ENCODE assay signal across 8 cellular contexts in the genomic region with DNA sequence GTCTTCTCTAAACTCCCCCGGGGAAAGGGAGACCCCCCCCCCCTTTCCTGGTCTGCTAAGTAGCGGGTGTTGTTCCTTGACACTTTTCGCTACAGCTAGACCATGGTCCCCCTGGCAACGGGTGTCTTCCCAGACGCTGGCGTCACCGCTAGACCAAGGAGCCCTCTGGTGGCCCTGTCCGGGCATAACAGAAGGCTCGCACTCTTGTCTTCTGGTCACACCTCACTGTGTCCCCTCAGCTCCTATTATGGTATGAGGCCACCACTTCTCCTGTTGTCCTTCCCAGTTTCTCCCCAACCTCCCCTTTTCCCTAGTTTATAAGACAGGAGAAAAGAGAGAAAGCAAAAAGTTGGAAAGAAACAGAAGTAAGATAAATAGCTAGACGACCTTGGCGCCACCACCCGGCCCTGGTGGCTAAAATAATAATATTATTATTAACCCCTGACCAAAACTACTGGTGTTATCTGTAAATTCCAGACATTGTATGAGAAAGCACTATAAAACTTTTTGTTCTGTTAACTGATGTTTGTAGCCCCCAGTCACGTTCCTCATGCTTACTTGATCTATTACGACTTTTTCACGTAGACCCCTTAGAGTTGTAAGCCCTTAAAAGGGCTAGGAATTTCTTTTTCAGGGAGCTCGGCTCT. TPM values are rescaled to one million over a fixed set of nuclear protein-coding genes. Genes with fewer than 3 reads are reported as not detected.
DNase-seq lines count a peak whose midpoint lies in the region; TF ChIP-seq lines count a peak whose summit lies in the region.
"Not testable (repeated sequence)": the region's sequence is repeated elsewhere in the genome, so short reads cannot be mapped to it uniquely, and the experiment has no call there.

No MANE protein-coding gene starts in this region.

- peak overlapping the region; percentile 77 for H3K27ac Mint-ChIP-seq in Calu3 (ENCODE audit: unreplicated experiment)
- not testable (repeated sequence) for H3K27ac Mint-ChIP-seq in activated CD4-positive, alpha-beta memory T cell treated with anti-CD3 and anti-CD28 coated beads, Interleukin-2, amount 10 ng/mL, durations not matched to agents 7 days and 5 days; nephron progenitor cell
- peak overlapping the region; percentile 91 for H3K27ac Mint-ChIP-seq in MCF 10A (ENCODE audit: low read depth, unreplicated experiment)

- not testable (repeated sequence) for H3K9me3 Mint-ChIP-seq in Calu3 (ENCODE audit: low read depth, unreplicated experiment); activated CD4-positive, alpha-beta memory T cell treated with anti-CD3 and anti-CD28 coated beads, Interleukin-2, amount 10 ng/mL, durations not matched to agents 7 days and 5 days; MCF 10A (ENCODE audit: unreplicated experiment)
- peaks cover 21% of the 10 kb centered on the region for H3K9me3 Mint-ChIP-seq in nephron progenitor cell

- not testable (repeated sequence) for H4K20me1 ChIP-seq in Karpas-422 (ENCODE audit: insufficient read depth, low read depth, low read length); PC-9 (ENCODE audit: insufficient read depth)

- not testable (repeated sequence) for H3K27me3 ChIP-seq in Karpas-422 (ENCODE audit: low read length); PC-9 (ENCODE audit: insufficient read depth, low read depth); cardiac muscle cell; stomach

- peaks cover 28% of the 10 kb centered on the region for H3K4me1 ChIP-seq in Karpas-422 (ENCODE audit: low read length)
- H3K4me1 ChIP-seq in PC-9 (replicated peaks; ENCODE audit: insufficient read depth): peaks cover 29% of the 10 kb centered on the region
- H3K4me1 ChIP-seq in cardiac muscle cell (ENCODE audit: low read depth): not testable (repeated sequence)
- H3K4me1 ChIP-seq in stomach: peaks cover 14 to 40% (median 32%) of the 10 kb centered on the region in 4 donors

- H3K9ac ChIP-seq in Karpas-422 (ENCODE audit: low read length): not testable (repeated sequence)

- H3K36me3 Mint-ChIP-seq in Calu3 (ENCODE audit: insufficient read depth, unreplicated experiment): peaks cover 42% of the 10 kb centered on the region
- not testable (repeated sequence) for H3K36me3 Mint-ChIP-seq in activated CD4-positive, alpha-beta memory T cell treated with anti-CD3 and anti-CD28 coated beads, Interleukin-2, amount 10 ng/mL, durations not matched to agents 7 days and 5 days (ENCODE audit: low read depth); nephron progenitor cell (ENCODE audit: low read depth)
- peaks cover 11% of the 10 kb centered on the region for H3K36me3 Mint-ChIP-seq in MCF 10A (ENCODE audit: insufficient read depth, unreplicated experiment)

- H3F3A ChIP-seq in PC-9 (ENCODE audit: insufficient read depth, low read depth): peaks cover 29% of the 10 kb centered on the region

- peak overlapping the region; percentile 42 for H3K4me2 ChIP-seq in Karpas-422 (ENCODE audit: low read depth, low read length, poor library complexity, severe bottlenecking)
- H3K4me2 ChIP-seq in PC-9: peak overlapping the region; percentile 59; the same call in 1 of the 2 replicates

- H3K4me1 Mint-ChIP-seq in Calu3 (ENCODE audit: low read depth, unreplicated experiment) (peaks cover 29% of the 10 kb centered on the region), MCF 10A (ENCODE audit: insufficient read depth, unreplicated experiment) (peaks cover 21% of the 10 kb centered on the region), nephron progenitor cell (peaks cover 20% of the 10 kb centered on the region)
- peaks cover 35% of the 10 kb centered on the region for H3K4me1 Mint-ChIP-seq in activated CD4-positive, alpha-beta memory T cell treated with anti-CD3 and anti-CD28 coated beads, Interleukin-2, amount 10 ng/mL, durations not matched to agents 7 days and 5 days

- not testable (repeated sequence) for TF ChIP-seq EP300 in stomach (IDR thresholded peaks at IDR 0.05)

- H2AFZ ChIP-seq in Karpas-422 (ENCODE audit: low read length); PC-9: not testable (repeated sequence)

- H3K79me2 ChIP-seq in Karpas-422 (ENCODE audit: low read length); PC-9 (ENCODE audit: low read depth): not testable (repeated sequence)

- not testable (repeated sequence) for TF ChIP-seq POLR2A in stomach (IDR thresholded peaks at IDR 0.05)

- H3K36me3 ChIP-seq in Karpas-422 (ENCODE audit: insufficient read depth, low read length); PC-9 (ENCODE audit: low read depth); cardiac muscle cell; stomach: not testable (repeated sequence)

- H3K4me3 Mint-ChIP-seq in Calu3 (ENCODE audit: low read depth, unreplicated experiment): peak overlapping the region; percentile 99
- H3K4me3 Mint-ChIP-seq in activated CD4-positive, alpha-beta memory T cell treated with anti-CD3 and anti-CD28 coated beads, Interleukin-2, amount 10 ng/mL, durations not matched to agents 7 days and 5 days; MCF 10A (ENCODE audit: unreplicated experiment); nephron progenitor cell: not testable (repeated sequence)

- H3K9me2 ChIP-seq in Karpas-422 (replicated peaks; ENCODE audit: insufficient read depth, low read length); PC-9 (ENCODE audit: insufficient read depth): not testable (repeated sequence)

- TF ChIP-seq CTCF in Calu3 (IDR thresholded peaks at IDR 0.05; ENCODE audit: unreplicated experiment) (peak; percentile 77), PC-9 (conservative IDR thresholded peaks at IDR 0.05) (peak; percentile 64), MCF 10A (IDR thresholded peaks at IDR 0.05; ENCODE audit: unreplicated experiment) (peak; percentile 45), cardiac muscle cell (IDR thresholded peaks at IDR 0.05; ENCODE audit: low read depth, low read length) (peak; percentile 45), nephron progenitor cell (IDR thresholded peaks at IDR 0.05) (peak; percentile 48), stomach (IDR thresholded peaks at IDR 0.05) (peak in 5 of 7 experiments; percentile 31 to 85 (median 61))

- not testable (repeated sequence) for BruUV-seq in Calu3 (replicated peaks; lab: Mats Ljungman, UMichigan); PC-9 (replicated peaks; lab: Mats Ljungman, UMichigan); MCF 10A (replicated peaks; lab: Mats Ljungman, UMichigan)

- DNase-seq in Calu3: peak; percentile 75
- DNase-seq in Karpas-422: peak; percentile 76
- peak; percentile 37 to 58 for DNase-seq in PC-9
- DNase-seq in activated CD4-positive, alpha-beta memory T cell treated with anti-CD3 and anti-CD28 coated beads, Interleukin-2, amount 10 ng/mL, durations not matched to agents 7 days and 5 days: peak; percentile 56
- peak; percentile 52 for DNase-seq in MCF 10A (ENCODE audit: unreplicated experiment)
- peak; percentile 53 to 63 for DNase-seq in cardiac muscle cell (ENCODE audit: low read depth in 1 of 2, low spot score in 1 of 2)
- DNase-seq in nephron progenitor cell: peak; percentile 48
- DNase-seq in stomach: peak; percentile 45

- WGBS in stomach, 5 donors: 12 to 17% (median 14%) methylated on average over 14 to 16 of the region's 16 CpGs

- not testable (repeated sequence) for H3K27ac ChIP-seq in Karpas-422 (ENCODE audit: low read length); PC-9
- peak overlapping the region; percentile 93 for H3K27ac ChIP-seq in cardiac muscle cell
- H3K27ac ChIP-seq in stomach: peak overlapping the region in 1 of 5 donors; percentile 78

- CTCF ChIA-PET in Calu3 (lab: Charles Lee) (interaction anchor here (0.7 to 2.2 kb wide), 6 partner anchors 14 to 628 kb away, joined by 4 to 7 read pairs (median 6); a partner anchor contains a TSS), PC-9 (lab: Charles Lee) (interaction anchor here (0.6 to 1.1 kb wide), 3 partner anchors 25 to 1068 kb away, joined by 4 to 5 read pairs (median 4); a partner anchor contains a TSS), MCF 10A (lab: Yijun Ruan, JAX) (interaction anchor here (0.6 to 3.8 kb wide), 11 partner anchors 9 to 233 kb away, joined by 3 to 22 read pairs (median 4); no protein-coding TSS in a partner anchor)
- CTCF ChIA-PET in activated CD4-positive, alpha-beta memory T cell treated with anti-CD3 and anti-CD28 coated beads, Interleukin-2, amount 10 ng/mL, durations not matched to agents 7 days and 5 days (lab: Charles Lee): interaction anchor here (0.7 to 3.1 kb wide), 12 partner anchors 9 to 68 kb away, joined by 3 to 22 read pairs (median 6); a partner anchor contains a TSS

- POLR2A ChIA-PET in PC-9 (lab: Charles Lee; ENCODE audit: unreplicated experiment) (interaction anchor here (0.6 kb wide), 1 partner anchor 225 kb away, joined by 3 read pairs; a partner anchor contains a TSS), MCF 10A (lab: Yijun Ruan, JAX) (interaction anchor here (1.3 to 3.3 kb wide), 3 partner anchors 8 to 154 kb away, joined by 3 to 25 read pairs (median 9); a partner anchor contains a TSS)
- POLR2A ChIA-PET in activated CD4-positive, alpha-beta memory T cell treated with anti-CD3 and anti-CD28 coated beads, Interleukin-2, amount 10 ng/mL, durations not matched to agents 7 days and 5 days (lab: Charles Lee): interaction anchor here (0.9 kb wide), 1 partner anchor 24 kb away, joined by 3 read pairs; a partner anchor contains a TSS

- H3K4me3 ChIP-seq in Karpas-422 (ENCODE audit: low read length); PC-9; cardiac muscle cell; stomach: not testable (repeated sequence)

- intact Hi-C loops in Calu3 (cut with micrococcal nuclease; ENCODE audit: unreplicated experiment); stomach (cut with DNase I; ENCODE audit: low total_unique reads): not testable (repeated sequence)
- intact Hi-C loops in PC-9 (cut with micrococcal nuclease; ENCODE audit: unreplicated experiment): loop anchor here (5.0 to 10.0 kb wide), 2 partner anchors 70 to 682 kb away; a partner anchor contains a TSS
- intact Hi-C loops in MCF 10A (cut with micrococcal nuclease): loop anchor here (5.0 kb wide), 1 partner anchor 70 kb away; no protein-coding TSS in a partner anchor

- H3K27me3 Mint-ChIP-seq in Calu3 (ENCODE audit: unreplicated experiment); activated CD4-positive, alpha-beta memory T cell treated with anti-CD3 and anti-CD28 coated beads, Interleukin-2, amount 10 ng/mL, durations not matched to agents 7 days and 5 days; MCF 10A (ENCODE audit: insufficient read depth, unreplicated experiment): not testable (repeated sequence)
- H3K27me3 Mint-ChIP-seq in nephron progenitor cell (ENCODE audit: low read depth, poor library complexity): peaks cover 29% of the 10 kb centered on the region

- not testable (repeated sequence) for H3K9me3 ChIP-seq in Karpas-422 (ENCODE audit: low read length); PC-9 (ENCODE audit: insufficient read depth, low read depth); cardiac muscle cell (ENCODE audit: low read depth); stomach

RNA-seq across cellular contexts. Expression of a gene that starts 4.5 kb away (rescaled TPM):
- total RNA-seq in Calu3 (2022): 34.8 and 36.8 TPM in 2 replicates
- 11.0 and 22.7 TPM in 2 replicates for total RNA-seq in Karpas-422 (2014; rRNA removed; shearing (Covaris generic); ENCODE audit: low replicate concordance)
- 79.9 and 84.8 TPM in 2 replicates for total RNA-seq in PC-9 (2021)
- 10 to 100 TPM; 75.2 to 80.8 TPM for total RNA-seq in activated CD4-positive, alpha-beta memory T cell treated with anti-CD3 and anti-CD28 coated beads, Interleukin-2, amount 10 ng/mL, durations not matched to agents 7 days and 5 days
- 76.3 and 86.2 TPM in 2 replicates for total RNA-seq in MCF 10A (2022)
- 33.2 and 58.7 TPM in 2 replicates for total RNA-seq in cardiac muscle cell
- polyA plus RNA-seq in cardiac muscle cell: 34.7 and 41.1 TPM in 2 replicates
- total RNA-seq in stomach: 100 to 1,000 TPM in 1 of 5 donors, 10 to 100 TPM in 4; 10.5 to 121 (median 26.5) TPM
- 10 to 100 TPM in 2 of 3 donors, 1 to 10 TPM in 1; 8.1 to 18.1 (median 12.0) TPM for polyA plus RNA-seq in stomach

RNA-seq across cellular contexts. Expression of a gene that starts 24.2 kb away (rescaled TPM):
- 10.8 and 13.0 TPM in 2 replicates for total RNA-seq in Calu3 (2022)
- total RNA-seq in Karpas-422 (2014; rRNA removed; shearing (Covaris generic); ENCODE audit: low replicate concordance): 63.5 and 85.1 TPM in 2 replicates
- 41.5 and 50.1 TPM in 2 replicates for total RNA-seq in PC-9 (2021)
- 10 to 100 TPM; 19.4 to 20.5 TPM for total RNA-seq in activated CD4-positive, alpha-beta memory T cell treated with anti-CD3 and anti-CD28 coated beads, Interleukin-2, amount 10 ng/mL, durations not matched to agents 7 days and 5 days
- 24.4 and 27.7 TPM in 2 replicates for total RNA-seq in MCF 10A (2022)
- total RNA-seq in cardiac muscle cell: 134 and 148 TPM in 2 replicates
- 59.2 and 66.1 TPM in 2 replicates for polyA plus RNA-seq in cardiac muscle cell
- 10 to 100 TPM; 19.6 to 76.4 (median 52.4) TPM for total RNA-seq in stomach
- polyA plus RNA-seq in stomach: 10 to 100 TPM; 30.1 to 43.4 (median 39.0) TPM

RNA-seq across cellular contexts. Expression of a gene that starts 49.2 kb away (rescaled TPM):
- 140 and 141 TPM in 2 replicates for total RNA-seq in Calu3 (2022)
- total RNA-seq in Karpas-422 (2014; rRNA removed; shearing (Covaris generic); ENCODE audit: low replicate concordance): not detected in 2 replicates
- total RNA-seq in PC-9 (2021): 98.2 and 99.7 TPM in 2 replicates
- total RNA-seq in activated CD4-positive, alpha-beta memory T cell treated with anti-CD3 and anti-CD28 coated beads, Interleukin-2, amount 10 ng/mL, durations not matched to agents 7 days and 5 days: not detected
- total RNA-seq in MCF 10A (2022): not detected in 2 replicates
- not detected in 2 replicates for total RNA-seq in cardiac muscle cell
- not detected in 2 replicates for polyA plus RNA-seq in cardiac muscle cell
- total RNA-seq in stomach: 10 to 100 TPM in 2 of 5 donors, 1 to 10 TPM in 2, not detected in 1; 1.8 to 33.2 (median 9.8) TPM
- 10 to 100 TPM in 2 of 3 donors, 1 to 10 TPM in 1; 5.2 to 62.2 (median 22.7) TPM for polyA plus RNA-seq in stomach

RNA-seq across cellular contexts. Expression of a gene that starts 56.9 kb away (rescaled TPM):
- total RNA-seq in Calu3 (2022) (0.51 TPM in 1 of 2 replicates, not detected in the other), PC-9 (2021) (8.4 and 16.2 TPM in 2 replicates), MCF 10A (2022) (0.42 TPM in 1 of 2 replicates, not detected in the other), cardiac muscle cell (2.6 and 3.9 TPM in 2 replicates), stomach (under 1 TPM in 1 of 5 donors, not detected in 4; 0.37 TPM)
- 3.4 and 8.5 TPM in 2 replicates for total RNA-seq in Karpas-422 (2014; rRNA removed; shearing (Covaris generic); ENCODE audit: low replicate concordance)
- not detected for total RNA-seq in activated CD4-positive, alpha-beta memory T cell treated with anti-CD3 and anti-CD28 coated beads, Interleukin-2, amount 10 ng/mL, durations not matched to agents 7 days and 5 days
- polyA plus RNA-seq in cardiac muscle cell (1.3 and 2.5 TPM in 2 replicates), stomach (1 to 10 TPM in 1 of 3 donors, not detected in 2; 1.1 TPM)
